1 cellular context compared by ENCODE assay signal in genomic region chrX:1462110-1462509, GRCh38.
TF ChIP-seq lines count a peak whose summit lies in the region.

No MANE protein-coding gene starts in this region.

TF ChIP-seq in K562, 482 proteins besides CTCF, POLR2A, EP300 and RAD21 (continued from another document):
- TF ChIP-seq ARID3B (CRISPR knock-in tag; IDR thresholded peaks at IDR 0.05; ENCODE audit: borderline replicate concordance) (no peak), RBM39 (optimal IDR thresholded peaks at IDR 0.05; ENCODE audit: low read depth, low read length) (no peak), ELF1 (tag; IDR thresholded peaks at IDR 0.05) (no peak), ZNF253 (CRISPR knock-in tag; conservative IDR thresholded peaks at IDR 0.05) (no peak), ZC3H11A (IDR thresholded peaks at IDR 0.05; ENCODE audit: low read depth, low read length) (peak; percentile 78; the same call in 1 of the 2 replicates), USF2 (CRISPR knock-in tag; IDR thresholded peaks at IDR 0.05) (no peak), MYC (IDR thresholded peaks at IDR 0.05; ENCODE audit: low read depth, low read length) (no peak), MYC (CRISPR knock-in tag; IDR thresholded peaks at IDR 0.05; ENCODE audit: borderline replicate concordance, low read depth) (no peak), ZNF644 (tag; IDR thresholded peaks at IDR 0.05; ENCODE audit: low read depth) (no peak), MAFF (IDR thresholded peaks at IDR 0.05; ENCODE audit: low read length) (no peak), CREBBP (IDR thresholded peaks at IDR 0.05; ENCODE audit: low read depth, low read length) (peak; percentile 94), ZNF699 (CRISPR knock-in tag; IDR thresholded peaks at IDR 0.05; ENCODE audit: insufficient replicate concordance) (no peak), C11orf30 (IDR thresholded peaks at IDR 0.05; ENCODE audit: low read depth) (no peak), FOXM1 (IDR thresholded peaks at IDR 0.05; ENCODE audit: low read depth) (no peak), FOXM1 (CRISPR knock-in tag; IDR thresholded peaks at IDR 0.05; ENCODE audit: low read depth) (no peak)
